Comparison of ENCODE assay signal across 1 cellular context in genomic region chr2:178193496-178193822, GRCh38.
TF ChIP-seq lines count a peak whose summit lies in the region.

No MANE protein-coding gene starts in this region.

TF ChIP-seq in HepG2, 621 proteins besides CTCF, POLR2A, EP300 and RAD21 (continued from another document and continues in another):
- TF ChIP-seq, protein P1, sequence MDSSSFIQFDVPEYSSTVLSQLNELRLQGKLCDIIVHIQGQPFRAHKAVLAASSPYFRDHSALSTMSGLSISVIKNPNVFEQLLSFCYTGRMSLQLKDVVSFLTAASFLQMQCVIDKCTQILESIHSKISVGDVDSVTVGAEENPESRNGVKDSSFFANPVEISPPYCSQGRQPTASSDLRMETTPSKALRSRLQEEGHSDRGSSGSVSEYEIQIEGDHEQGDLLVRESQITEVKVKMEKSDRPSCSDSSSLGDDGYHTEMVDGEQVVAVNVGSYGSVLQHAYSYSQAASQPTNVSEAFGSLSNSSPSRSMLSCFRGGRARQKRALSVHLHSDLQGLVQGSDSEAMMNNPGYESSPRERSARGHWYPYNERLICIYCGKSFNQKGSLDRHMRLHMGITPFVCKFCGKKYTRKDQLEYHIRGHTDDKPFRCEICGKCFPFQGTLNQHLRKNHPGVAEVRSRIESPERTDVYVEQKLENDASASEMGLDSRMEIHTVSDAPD (CRISPR knock-in tag; IDR thresholded peaks at IDR 0.05) = peak; percentile 78; the same call in 1 of the 2 replicates
- TF ChIP-seq ZFP91 (CRISPR knock-in tag; IDR thresholded peaks at IDR 0.05; ENCODE audit: borderline replicate concordance) (no peak), ZNF629 (CRISPR knock-in tag; conservative IDR thresholded peaks at IDR 0.05) (no peak), ZGPAT (CRISPR knock-in tag; IDR thresholded peaks at IDR 0.05) (peak; percentile 72; the same call in 1 of the 2 replicates), ZNF598 (CRISPR knock-in tag; IDR thresholded peaks at IDR 0.05; ENCODE audit: borderline replicate concordance) (no peak), ZNF34 (CRISPR knock-in tag; IDR thresholded peaks at IDR 0.05; ENCODE audit: borderline replicate concordance) (no peak), PHF20 (CRISPR knock-in tag; IDR thresholded peaks at IDR 0.05) (no peak), ZNF773 (CRISPR knock-in tag; IDR thresholded peaks at IDR 0.05; ENCODE audit: borderline replicate concordance) (no peak), ZNF782 (CRISPR knock-in tag; IDR thresholded peaks at IDR 0.05; ENCODE audit: borderline replicate concordance) (no peak), CEBPB (IDR thresholded peaks at IDR 0.05; ENCODE audit: borderline replicate concordance, low read depth, low read length) (peak; percentile 63; the same call in 1 of the 2 replicates), ZC3H13 (CRISPR knock-in tag; IDR thresholded peaks at IDR 0.05) (peak; percentile 49; the same call in 1 of the 2 replicates), ZNF18 (CRISPR knock-in tag; IDR thresholded peaks at IDR 0.05; ENCODE audit: insufficient replicate concordance) (no peak), AKAP8 (CRISPR knock-in tag; IDR thresholded peaks at IDR 0.05) (no peak), ZNF337 (CRISPR knock-in tag; IDR thresholded peaks at IDR 0.05; ENCODE audit: borderline replicate concordance, low read depth) (no peak), ZNF776 (CRISPR knock-in tag; IDR thresholded peaks at IDR 0.05) (no peak), CENPT (CRISPR knock-in tag; IDR thresholded peaks at IDR 0.05; ENCODE audit: low read depth) (no peak), MBD4 (IDR thresholded peaks at IDR 0.05; ENCODE audit: borderline replicate concordance, low read length) (0 out of 2 replicates have a peak, but pooled peaks have one; percentile 89), SYNCRIP (IDR thresholded peaks at IDR 0.05; ENCODE audit: insufficient read depth, low read depth, low read length) (no peak), NR2C2 (CRISPR knock-in tag; IDR thresholded peaks at IDR 0.05; ENCODE audit: borderline replicate concordance) (no peak; the same call in none of the 2 replicates), CBX2 (IDR thresholded peaks at IDR 0.05; ENCODE audit: low read depth, low read length) (no peak; the same call in 1 of the 2 replicates), CBX2 (CRISPR knock-in tag; IDR thresholded peaks at IDR 0.05; ENCODE audit: low read depth) (no peak; the same call in 1 of the 2 replicates), NCOA2 (CRISPR knock-in tag; IDR thresholded peaks at IDR 0.05) (peak; percentile 81), KLF13 (CRISPR knock-in tag; IDR thresholded peaks at IDR 0.05) (no peak), ZNF335 (CRISPR knock-in tag; IDR thresholded peaks at IDR 0.05) (0 out of 2 replicates have a peak, but pooled peaks have one; percentile 56), ZFP36L2 (CRISPR knock-in tag; IDR thresholded peaks at IDR 0.05) (no peak), SALL1 (CRISPR knock-in tag; IDR thresholded peaks at IDR 0.05) (peak; percentile 91), ZNF724P (CRISPR knock-in tag; IDR thresholded peaks at IDR 0.05; ENCODE audit: borderline replicate concordance) (no peak), ZNF816 (CRISPR knock-in tag; IDR thresholded peaks at IDR 0.05; ENCODE audit: borderline replicate concordance) (peak; percentile 93), HNRNPUL1 (IDR thresholded peaks at IDR 0.05; ENCODE audit: low read depth, low read length) (no peak), ZNF138 (CRISPR knock-in tag; IDR thresholded peaks at IDR 0.05; ENCODE audit: low read depth) (no peak), GLMP (CRISPR knock-in tag; IDR thresholded peaks at IDR 0.05; ENCODE audit: borderline replicate concordance) (no peak), ZBTB37 (CRISPR knock-in tag; IDR thresholded peaks at IDR 0.05) (no peak), POLR2AphosphoS5 (IDR thresholded peaks at IDR 0.05; ENCODE audit: low read depth, low read length) (no peak), ZNF484 (CRISPR knock-in tag; IDR thresholded peaks at IDR 0.05; ENCODE audit: borderline replicate concordance, low read depth) (no peak), IKZF1 (IDR thresholded peaks at IDR 0.05) (no peak), RFX3 (CRISPR knock-in tag; IDR thresholded peaks at IDR 0.05) (no peak), PPARG (CRISPR knock-in tag; conservative IDR thresholded peaks at IDR 0.05) (no peak), ZNF841 (CRISPR knock-in tag; IDR thresholded peaks at IDR 0.05; ENCODE audit: borderline replicate concordance) (peak; percentile 61; the same call in 1 of the 2 replicates), SMAD3 (CRISPR knock-in tag; IDR thresholded peaks at IDR 0.05) (peak; percentile 33; the same call in 1 of the 2 replicates), ZNF180 (CRISPR knock-in tag; IDR thresholded peaks at IDR 0.05; ENCODE audit: borderline replicate concordance, low read depth) (no peak), LCORL (IDR thresholded peaks at IDR 0.05) (no peak), LCORL (CRISPR knock-in tag; IDR thresholded peaks at IDR 0.05) (peak; percentile 81), ZNF33B (CRISPR knock-in tag; IDR thresholded peaks at IDR 0.05) (no peak; the same call in 1 of the 2 replicates), U2AF1 (optimal IDR thresholded peaks at IDR 0.05; ENCODE audit: low read depth, low read length) (no peak), WIZ (CRISPR knock-in tag; IDR thresholded peaks at IDR 0.05) (no peak)
- TF ChIP-seq, protein P2, sequence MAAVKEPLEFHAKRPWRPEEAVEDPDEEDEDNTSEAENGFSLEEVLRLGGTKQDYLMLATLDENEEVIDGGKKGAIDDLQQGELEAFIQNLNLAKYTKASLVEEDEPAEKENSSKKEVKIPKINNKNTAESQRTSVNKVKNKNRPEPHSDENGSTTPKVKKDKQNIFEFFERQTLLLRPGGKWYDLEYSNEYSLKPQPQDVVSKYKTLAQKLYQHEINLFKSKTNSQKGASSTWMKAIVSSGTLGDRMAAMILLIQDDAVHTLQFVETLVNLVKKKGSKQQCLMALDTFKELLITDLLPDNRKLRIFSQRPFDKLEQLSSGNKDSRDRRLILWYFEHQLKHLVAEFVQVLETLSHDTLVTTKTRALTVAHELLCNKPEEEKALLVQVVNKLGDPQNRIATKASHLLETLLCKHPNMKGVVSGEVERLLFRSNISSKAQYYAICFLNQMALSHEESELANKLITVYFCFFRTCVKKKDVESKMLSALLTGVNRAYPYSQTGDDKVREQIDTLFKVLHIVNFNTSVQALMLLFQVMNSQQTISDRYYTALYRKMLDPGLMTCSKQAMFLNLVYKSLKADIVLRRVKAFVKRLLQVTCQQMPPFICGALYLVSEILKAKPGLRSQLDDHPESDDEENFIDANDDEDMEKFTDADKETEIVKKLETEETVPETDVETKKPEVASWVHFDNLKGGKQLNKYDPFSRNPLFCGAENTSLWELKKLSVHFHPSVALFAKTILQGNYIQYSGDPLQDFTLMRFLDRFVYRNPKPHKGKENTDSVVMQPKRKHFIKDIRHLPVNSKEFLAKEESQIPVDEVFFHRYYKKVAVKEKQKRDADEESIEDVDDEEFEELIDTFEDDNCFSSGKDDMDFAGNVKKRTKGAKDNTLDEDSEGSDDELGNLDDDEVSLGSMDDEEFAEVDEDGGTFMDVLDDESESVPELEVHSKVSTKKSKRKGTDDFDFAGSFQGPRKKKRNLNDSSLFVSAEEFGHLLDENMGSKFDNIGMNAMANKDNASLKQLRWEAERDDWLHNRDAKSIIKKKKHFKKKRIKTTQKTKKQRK (IDR thresholded peaks at IDR 0.05; ENCODE audit: low read length) = no peak
- TF ChIP-seq, protein P3, sequence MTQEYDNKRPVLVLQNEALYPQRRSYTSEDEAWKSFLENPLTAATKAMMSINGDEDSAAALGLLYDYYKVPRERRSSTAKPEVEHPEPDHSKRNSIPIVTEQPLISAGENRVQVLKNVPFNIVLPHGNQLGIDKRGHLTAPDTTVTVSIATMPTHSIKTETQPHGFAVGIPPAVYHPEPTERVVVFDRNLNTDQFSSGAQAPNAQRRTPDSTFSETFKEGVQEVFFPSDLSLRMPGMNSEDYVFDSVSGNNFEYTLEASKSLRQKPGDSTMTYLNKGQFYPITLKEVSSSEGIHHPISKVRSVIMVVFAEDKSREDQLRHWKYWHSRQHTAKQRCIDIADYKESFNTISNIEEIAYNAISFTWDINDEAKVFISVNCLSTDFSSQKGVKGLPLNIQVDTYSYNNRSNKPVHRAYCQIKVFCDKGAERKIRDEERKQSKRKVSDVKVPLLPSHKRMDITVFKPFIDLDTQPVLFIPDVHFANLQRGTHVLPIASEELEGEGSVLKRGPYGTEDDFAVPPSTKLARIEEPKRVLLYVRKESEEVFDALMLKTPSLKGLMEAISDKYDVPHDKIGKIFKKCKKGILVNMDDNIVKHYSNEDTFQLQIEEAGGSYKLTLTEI (CRISPR knock-in tag; conservative IDR thresholded peaks at IDR 0.05) = no peak
- TF ChIP-seq, protein P4, sequence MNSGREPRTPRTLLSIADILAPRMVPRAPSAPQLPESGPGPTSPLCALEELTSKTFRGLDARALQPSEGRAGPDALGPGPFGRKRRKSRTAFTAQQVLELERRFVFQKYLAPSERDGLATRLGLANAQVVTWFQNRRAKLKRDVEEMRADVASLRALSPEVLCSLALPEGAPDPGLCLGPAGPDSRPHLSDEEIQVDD (CRISPR knock-in tag; IDR thresholded peaks at IDR 0.05; ENCODE audit: borderline replicate concordance) = no peak
- TF ChIP-seq, protein P5, sequence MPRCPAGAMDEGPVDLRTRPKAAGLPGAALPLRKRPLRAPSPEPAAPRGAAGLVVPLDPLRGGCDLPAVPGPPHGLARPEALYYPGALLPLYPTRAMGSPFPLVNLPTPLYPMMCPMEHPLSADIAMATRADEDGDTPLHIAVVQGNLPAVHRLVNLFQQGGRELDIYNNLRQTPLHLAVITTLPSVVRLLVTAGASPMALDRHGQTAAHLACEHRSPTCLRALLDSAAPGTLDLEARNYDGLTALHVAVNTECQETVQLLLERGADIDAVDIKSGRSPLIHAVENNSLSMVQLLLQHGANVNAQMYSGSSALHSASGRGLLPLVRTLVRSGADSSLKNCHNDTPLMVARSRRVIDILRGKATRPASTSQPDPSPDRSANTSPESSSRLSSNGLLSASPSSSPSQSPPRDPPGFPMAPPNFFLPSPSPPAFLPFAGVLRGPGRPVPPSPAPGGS (CRISPR knock-in tag; IDR thresholded peaks at IDR 0.05) = no peak
